Comparison of ENCODE assay signal across 16 cellular contexts in genomic region chr5:89437450-89438435, GRCh38.
DNase-seq lines count a peak whose midpoint lies in the region; ATAC-seq and TF ChIP-seq lines count a peak whose summit lies in the region.
"Had no signal": no experiment of that assay in that cellular context is flagged by ENCODE, and none has a peak within 500 bp of the region (broad histone marks: within the 10 kb centered on the region; RNA-seq: fewer than 3 reads in every experiment).

No MANE protein-coding gene starts in this region.

- dilution Hi-C loops in mammary epithelial cell (cut with HindIII; ENCODE audit: low sequenced_read_pairs) = no loop called here

- H3K4me1 Mint-ChIP-seq in stimulated activated naive B cell treated with anti-CD40 and anti-IgM and Interleukin-4, amounts not matched to agents 10 μg/mL and 1 μg/mL and 100 μg/mL, for 72 hours = peaks cover 37 to 77% of the 10 kb centered on the region in 2 donors
- no peaks in the 10 kb centered on the region for H3K4me1 Mint-ChIP-seq in activated CD4-positive, alpha-beta T cell treated with anti-CD3 and anti-CD28 coated beads for 36 hours
- H3K4me1 Mint-ChIP-seq: activated naive CD4-positive, alpha-beta T cell treated with anti-CD3 and anti-CD28 coated beads, Interleukin-2, amount 50 U/mL, for 24 hours had no signal

- H3K36me3 Mint-ChIP-seq in stimulated activated naive B cell treated with anti-CD40 and anti-IgM and Interleukin-4, amounts not matched to agents 10 μg/mL and 1 μg/mL and 100 μg/mL, for 72 hours = peaks cover 3 to 10% of the 10 kb centered on the region in 2 donors
- no peaks in the 10 kb centered on the region for H3K36me3 Mint-ChIP-seq in activated CD4-positive, alpha-beta T cell treated with anti-CD3 and anti-CD28 coated beads for 36 hours (ENCODE audit: low read depth)
- H3K36me3 Mint-ChIP-seq: activated naive CD4-positive, alpha-beta T cell treated with anti-CD3 and anti-CD28 coated beads, Interleukin-2, amount 50 U/mL, for 24 hours had no signal

- H2AFZ ChIP-seq in mammary epithelial cell (ENCODE audit: low read depth, low read length) (no peak overlapping the region), PC-3 (ENCODE audit: low read length) (no peak overlapping the region)

- H3K79me2 ChIP-seq in mammary epithelial cell (ENCODE audit: insufficient read depth, low read length) = no peaks in the 10 kb centered on the region
- H3K79me2 ChIP-seq in PC-3 (ENCODE audit: low read length) = no peaks in the 10 kb centered on the region

- peaks cover 1 to 6% of the 10 kb centered on the region in 2 donors for H3K9me3 Mint-ChIP-seq in stimulated activated naive B cell treated with anti-CD40 and anti-IgM and Interleukin-4, amounts not matched to agents 10 μg/mL and 1 μg/mL and 100 μg/mL, for 72 hours
- H3K9me3 Mint-ChIP-seq in activated CD4-positive, alpha-beta T cell treated with anti-CD3 and anti-CD28 coated beads for 36 hours (ENCODE audit: low read depth) = no peaks in the 10 kb centered on the region

- H3K9me3 ChIP-seq in mammary epithelial cell (replicated peaks; ENCODE audit: insufficient read depth, low read length) (no peaks in the 10 kb centered on the region), breast epithelium (no peaks in the 10 kb centered on the region), PC-3 (ENCODE audit: low read length) (no peaks in the 10 kb centered on the region)
- H3K9me3 ChIP-seq in effector memory CD4-positive, alpha-beta T cell (ENCODE audit: control insufficient read depth, low read length) = no peaks in the 10 kb centered on the region
- H3K9me3 ChIP-seq: A549, Peyer's patch had no signal

- ATAC-seq in PC-3 = no peak; the same call in 1 of the 2 replicates
- ATAC-seq in foreskin keratinocyte = peak; percentile 86
- ATAC-seq in stimulated activated naive B cell treated with anti-CD40 and anti-IgM and Interleukin-4, amounts not matched to agents 10 μg/mL and 1 μg/mL and 100 μg/mL, for 72 hours (replicated peaks) = peak; percentile 19 to 48
- ATAC-seq in activated CD4-positive, alpha-beta T cell treated with anti-CD3 and anti-CD28 coated beads for 36 hours = no peak
- ATAC-seq: A549 had no signal

- no peaks in the 10 kb centered on the region for H3K36me3 ChIP-seq in mammary epithelial cell (ENCODE audit: insufficient read depth, low read length)
- no peaks in the 10 kb centered on the region for H3K36me3 ChIP-seq in breast epithelium
- H3K36me3 ChIP-seq in PC-3 (ENCODE audit: low read depth, low read length) = no peaks in the 10 kb centered on the region
- H3K36me3 ChIP-seq in effector memory CD4-positive, alpha-beta T cell (ENCODE audit: control insufficient read depth, insufficient read depth, low read length) = no peaks in the 10 kb centered on the region
- H3K36me3 ChIP-seq: Peyer's patch had no signal

- intact Hi-C loops in mammary epithelial cell (cut with micrococcal nuclease) (no loop called here), breast epithelium (cut with DNase I; ENCODE audit: low total_unique reads) (no loop called here), PC-3 (cut with micrococcal nuclease) (no loop called here)
- intact Hi-C loops in activated CD4-positive, alpha-beta T cell treated with anti-CD3 and anti-CD28 coated beads for 36 hours (cut with DNase I, micrococcal nuclease) = no loop called here

- no peaks in the 10 kb centered on the region for H3K4me1 ChIP-seq in mammary epithelial cell (ENCODE audit: insufficient read depth, low read length)
- no peaks in the 10 kb centered on the region for H3K4me1 ChIP-seq in breast epithelium
- H3K4me1 ChIP-seq in PC-3 (ENCODE audit: insufficient read depth, low read length) = peaks cover 11% of the 10 kb centered on the region
- H3K4me1 ChIP-seq in foreskin keratinocyte = no peaks in the 10 kb centered on the region
- no peaks in the 10 kb centered on the region for H3K4me1 ChIP-seq in effector memory CD4-positive, alpha-beta T cell (ENCODE audit: control insufficient read depth, insufficient read depth, low read length, poor library complexity, severe bottlenecking)
- H3K4me1 ChIP-seq: A549, Peyer's patch had no signal

- H3K27me3 ChIP-seq in mammary epithelial cell (ENCODE audit: insufficient read depth, low read length) = peaks cover 2% of the 10 kb centered on the region
- H3K27me3 ChIP-seq in breast epithelium = no peaks in the 10 kb centered on the region
- H3K27me3 ChIP-seq in PC-3 (ENCODE audit: low read length) = no peaks in the 10 kb centered on the region
- H3K27me3 ChIP-seq in foreskin keratinocyte = no peaks in the 10 kb centered on the region
- H3K27me3 ChIP-seq in effector memory CD4-positive, alpha-beta T cell (replicated peaks; ENCODE audit: control insufficient read depth, insufficient read depth, low read length, poor library complexity, severe bottlenecking) = no peaks in the 10 kb centered on the region
- H3K27me3 ChIP-seq: Peyer's patch had no signal

- peak overlapping the region; percentile 35 to 41 for H3K4me3 Mint-ChIP-seq in stimulated activated naive B cell treated with anti-CD40 and anti-IgM and Interleukin-4, amounts not matched to agents 10 μg/mL and 1 μg/mL and 100 μg/mL, for 72 hours
- no peak overlapping the region for H3K4me3 Mint-ChIP-seq in activated CD4-positive, alpha-beta T cell treated with anti-CD3 and anti-CD28 coated beads for 36 hours
- H3K4me3 Mint-ChIP-seq: activated naive CD4-positive, alpha-beta T cell treated with anti-CD3 and anti-CD28 coated beads, Interleukin-2, amount 50 U/mL, for 24 hours had no signal

- peak overlapping the region; percentile 91 for H3K27ac Mint-ChIP-seq in stimulated activated naive B cell treated with anti-CD40 and anti-IgM and Interleukin-4, amounts not matched to agents 10 μg/mL and 1 μg/mL and 100 μg/mL, for 72 hours
- no peak overlapping the region for H3K27ac Mint-ChIP-seq in activated CD4-positive, alpha-beta T cell treated with anti-CD3 and anti-CD28 coated beads for 36 hours
- H3K27ac Mint-ChIP-seq: activated naive CD4-positive, alpha-beta T cell treated with anti-CD3 and anti-CD28 coated beads, Interleukin-2, amount 50 U/mL, for 24 hours had no signal

- H3K4me3 ChIP-seq in mammary epithelial cell (replicated peaks in 1 of 3; ENCODE audit: insufficient read depth in 1 of 3, low read depth in 2 of 3, low read length in 3 of 3) (no peak overlapping the region), breast epithelium (no peak overlapping the region), PC-3 (ENCODE audit: low read length) (no peak overlapping the region)
- H3K4me3 ChIP-seq in effector memory CD4-positive, alpha-beta T cell (ENCODE audit: insufficient read depth, low read depth, low read length, poor library complexity, severe bottlenecking) = no peak overlapping the region
- H3K4me3 ChIP-seq: A549, Peyer's patch had no signal

- no peaks in the 10 kb centered on the region for H3F3A ChIP-seq in PC-3 (ENCODE audit: low read length, unreplicated experiment)

- DNase-seq in mammary epithelial cell (peak; percentile 14), breast epithelium (ENCODE audit: low spot score in 2 of 2) (no peak), PC-3 (peak; percentile 67), foreskin keratinocyte (peak in 1 of 2 donors; percentile 24), HuH-7 (ENCODE audit: low spot score) (no peak)
- no peak for DNase-seq in stimulated activated naive B cell treated with anti-CD40 and anti-IgM and Interleukin-4, amounts not matched to agents 10 μg/mL and 1 μg/mL and 100 μg/mL, for 72 hours
- DNase-seq in effector memory CD4-positive, alpha-beta T cell = no peak
- no peak for DNase-seq in activated CD4-positive, alpha-beta T cell treated with anti-CD3 and anti-CD28 coated beads for 36 hours
- DNase-seq: DMS 273 treated with DMSO at 0.1 percent for 48 hours, H7, kidney, NCI-H1694 treated with DMSO at 0.1 percent for 48 hours, Peyer's patch, T1000 had no signal

- H3K9ac ChIP-seq in mammary epithelial cell (ENCODE audit: insufficient read depth, low read length) = no peak overlapping the region
- no peak overlapping the region for H3K9ac ChIP-seq in PC-3 (ENCODE audit: low read length)

- H3K27me3 Mint-ChIP-seq in stimulated activated naive B cell treated with anti-CD40 and anti-IgM and Interleukin-4, amounts not matched to agents 10 μg/mL and 1 μg/mL and 100 μg/mL, for 72 hours = no peaks in the 10 kb centered on the region
- no peaks in the 10 kb centered on the region for H3K27me3 Mint-ChIP-seq in activated CD4-positive, alpha-beta T cell treated with anti-CD3 and anti-CD28 coated beads for 36 hours
- H3K27me3 Mint-ChIP-seq: activated naive CD4-positive, alpha-beta T cell treated with anti-CD3 and anti-CD28 coated beads, Interleukin-2, amount 50 U/mL, for 24 hours had no signal

- no peaks in the 10 kb centered on the region for H3K9me2 ChIP-seq in PC-3 (replicated peaks; ENCODE audit: low read length)

- in situ Hi-C loops in mammary epithelial cell (cut with MboI; ENCODE audit: low sequenced_read_pairs in 2 of 2) = no loop called here

- TF ChIP-seq CTCF in mammary epithelial cell (conservative IDR thresholded peaks at IDR 0.05 in 1 of 2, IDR thresholded peaks at IDR 0.05 in 1 of 2; ENCODE audit: extremely low read depth in 1 of 2, insufficient read depth in 1 of 2, low read depth in 1 of 2, low read length in 2 of 2) = no peak
- no peak for TF ChIP-seq CTCF in breast epithelium (IDR thresholded peaks at IDR 0.05)
- TF ChIP-seq CTCF in PC-3 (conservative IDR thresholded peaks at IDR 0.05; ENCODE audit: low read depth, low read length) = no peak
- TF ChIP-seq CTCF in foreskin keratinocyte (conservative IDR thresholded peaks at IDR 0.05) = no peak

- H3K27ac ChIP-seq in mammary epithelial cell (ENCODE audit: insufficient read depth, low read depth, low read length) = no peak overlapping the region
- no peak overlapping the region for H3K27ac ChIP-seq in breast epithelium
- peak overlapping the region; percentile 61 for H3K27ac ChIP-seq in PC-3 (ENCODE audit: low read length)
- H3K27ac ChIP-seq in foreskin keratinocyte = no peak overlapping the region
- no peak overlapping the region for H3K27ac ChIP-seq in effector memory CD4-positive, alpha-beta T cell (ENCODE audit: insufficient read depth, low read length, poor library complexity, severe bottlenecking)
- H3K27ac ChIP-seq: A549, Peyer's patch had no signal

- TF ChIP-seq POLR2A in breast epithelium (IDR thresholded peaks at IDR 0.05) = no peak

- POLR2A ChIA-PET in PC-3 (lab: Charles Lee; ENCODE audit: unreplicated experiment) = no interaction called here
- POLR2A ChIA-PET in activated CD4-positive, alpha-beta T cell treated with anti-CD3 and anti-CD28 coated beads for 36 hours (lab: Charles Lee) = no interaction called here

- H3K4me2 ChIP-seq in mammary epithelial cell (ENCODE audit: insufficient read depth, low read depth, low read length) (no peak overlapping the region), PC-3 (ENCODE audit: low read length) (peak overlapping the region; percentile 26; the same call in 1 of the 2 replicates)
- H3K4me2 ChIP-seq: A549 had no signal

- WGBS in mammary epithelial cell (ENCODE audit: low coverage, missing lambda C conversion rate) = 51% methylated on average over 4 of the region's 4 CpGs

- H4K20me1 ChIP-seq in mammary epithelial cell (ENCODE audit: insufficient read depth, low read length) (no peaks in the 10 kb centered on the region), PC-3 (ENCODE audit: low read length) (no peaks in the 10 kb centered on the region)

- CTCF ChIA-PET in mammary epithelial cell (lab: Charles Lee; ENCODE audit: low non-redundant PET) = no interaction called here
- CTCF ChIA-PET in PC-3 (lab: Charles Lee) = no interaction called here
- CTCF ChIA-PET in activated CD4-positive, alpha-beta T cell treated with anti-CD3 and anti-CD28 coated beads for 36 hours (lab: Charles Lee) = interaction anchor here (0.7 kb wide), 2 partner anchors 38 to 625 kb away, joined by 3 read pairs; no protein-coding TSS in a partner anchor

- BruUV-seq in mammary epithelial cell (replicated peaks; lab: Mats Ljungman, UMichigan) = no TSS peak
- no TSS peak for BruUV-seq in PC-3 (replicated peaks; lab: Mats Ljungman, UMichigan)

Comparison
In these comparisons a context has a peak if more than half of its experiments do, and no peak if none do; other contexts are left out.
1. DNase-seq: peak in mammary epithelial cell (single experiment) and PC-3 (single experiment); none in breast epithelium (0 of 2), stimulated activated naive B cell treated with anti-CD40 and anti-IgM and Interleukin-4, amounts not matched to agents 10 μg/mL and 1 μg/mL and 100 μg/mL, for 72 hours (single experiment), HuH-7 (single experiment), effector memory CD4-positive, alpha-beta T cell (0 of 3) and activated CD4-positive, alpha-beta T cell treated with anti-CD3 and anti-CD28 coated beads for 36 hours (single experiment).
2. ATAC-seq: peak in foreskin keratinocyte (single experiment) and stimulated activated naive B cell treated with anti-CD40 and anti-IgM and Interleukin-4, amounts not matched to agents 10 μg/mL and 1 μg/mL and 100 μg/mL, for 72 hours (2 of 2); none in PC-3 (single experiment) and activated CD4-positive, alpha-beta T cell treated with anti-CD3 and anti-CD28 coated beads for 36 hours (single experiment).